10 cellular contexts compared by ENCODE assay signal in genomic region chr12:85155791-85156190, GRCh38.
DNase-seq lines count a peak whose midpoint lies in the region; ATAC-seq lines count a peak whose summit lies in the region.
"Had no signal": no experiment of that assay in that cellular context is flagged by ENCODE, and none has a peak within 500 bp of the region (broad histone marks: within the 10 kb centered on the region; RNA-seq: fewer than 3 reads in every experiment).

No MANE protein-coding gene starts in this region.

- H3K27ac Mint-ChIP-seq in naive thymus-derived CD4-positive, alpha-beta T cell = no peak overlapping the region
- H3K27ac Mint-ChIP-seq: stimulated activated naive CD8-positive, alpha-beta T cell treated with anti-CD3 and anti-CD28 coated beads, Interleukin-15, amount 100 ng/mL, for 72 hours had no signal

- H3K9me3 Mint-ChIP-seq in naive thymus-derived CD4-positive, alpha-beta T cell = peaks cover 0 to 5% (median 0%) of the 10 kb centered on the region in 11 donors
- H3K9me3 Mint-ChIP-seq: stimulated activated naive CD8-positive, alpha-beta T cell treated with anti-CD3 and anti-CD28 coated beads, Interleukin-15, amount 100 ng/mL, for 72 hours had no signal

- DNase-seq in NCI-H1694 treated with DMSO at 0.1 percent for 48 hours (lab: John Stamatoyannopoulos, UW) (peak; percentile 4), NCI-H1694 (lab: John Stamatoyannopoulos, UW) (no peak), NCI-H748 treated with DMSO at 0.1 percent for 48 hours (lab: John Stamatoyannopoulos, UW) (peak; percentile 32), dermis microvascular lymphatic vessel endothelial cell (ENCODE audit: low read depth in 2 of 2) (peak; percentile 30 to 61), renal cortical epithelial cell (ENCODE audit: low read depth) (peak; percentile 47), GOT3 (lab: John Stamatoyannopoulos, UW) (no peak)
- DNase-seq in naive thymus-derived CD4-positive, alpha-beta T cell = no peak
- DNase-seq: stimulated activated naive CD8-positive, alpha-beta T cell treated with anti-CD3 and anti-CD28 coated beads, Interleukin-15, amount 100 ng/mL, for 72 hours; SW 1271 had no signal

- ATAC-seq in naive thymus-derived CD4-positive, alpha-beta T cell = no peak
- ATAC-seq in HG02870 (IDR thresholded peaks at IDR 0.05; ENCODE audit: unreplicated experiment) = no peak
- ATAC-seq: stimulated activated naive CD8-positive, alpha-beta T cell treated with anti-CD3 and anti-CD28 coated beads, Interleukin-15, amount 100 ng/mL, for 72 hours had no signal

- no peaks in the 10 kb centered on the region for H3K36me3 Mint-ChIP-seq in naive thymus-derived CD4-positive, alpha-beta T cell

- H3K4me1 Mint-ChIP-seq in naive thymus-derived CD4-positive, alpha-beta T cell = no peaks in the 10 kb centered on the region
- H3K4me1 Mint-ChIP-seq: stimulated activated naive CD8-positive, alpha-beta T cell treated with anti-CD3 and anti-CD28 coated beads, Interleukin-15, amount 100 ng/mL, for 72 hours had no signal

- intact Hi-C loops in naive thymus-derived CD4-positive, alpha-beta T cell (cut with micrococcal nuclease) = no loop called here

- POLR2A ChIA-PET in naive thymus-derived CD4-positive, alpha-beta T cell (lab: Charles Lee) = no interaction called here

- no peak overlapping the region for H3K4me3 Mint-ChIP-seq in naive thymus-derived CD4-positive, alpha-beta T cell
- H3K4me3 Mint-ChIP-seq: stimulated activated naive CD8-positive, alpha-beta T cell treated with anti-CD3 and anti-CD28 coated beads, Interleukin-15, amount 100 ng/mL, for 72 hours had no signal

- H3K9me3 ChIP-seq in naive thymus-derived CD4-positive, alpha-beta T cell (ENCODE audit: control insufficient read depth in 2 of 3, low read length in 3 of 3) = no peaks in the 10 kb centered on the region

- no peaks in the 10 kb centered on the region for H3K27me3 ChIP-seq in naive thymus-derived CD4-positive, alpha-beta T cell (ENCODE audit: control insufficient read depth in 2 of 2, insufficient read depth in 2 of 2, low read length in 2 of 2)

- H3K27ac ChIP-seq in naive thymus-derived CD4-positive, alpha-beta T cell (ENCODE audit: low read depth, low read length) = no peak overlapping the region

- no peaks in the 10 kb centered on the region for H3K27me3 Mint-ChIP-seq in naive thymus-derived CD4-positive, alpha-beta T cell
- H3K27me3 Mint-ChIP-seq: stimulated activated naive CD8-positive, alpha-beta T cell treated with anti-CD3 and anti-CD28 coated beads, Interleukin-15, amount 100 ng/mL, for 72 hours had no signal

- no peak overlapping the region for H3K4me3 ChIP-seq in naive thymus-derived CD4-positive, alpha-beta T cell (ENCODE audit: low read length)

- H3K4me1 ChIP-seq in naive thymus-derived CD4-positive, alpha-beta T cell (ENCODE audit: control insufficient read depth in 2 of 2, insufficient read depth in 2 of 2, low read length in 2 of 2) = no peaks in the 10 kb centered on the region

- CTCF ChIA-PET in naive thymus-derived CD4-positive, alpha-beta T cell (lab: Charles Lee) = no interaction called here

- H3K36me3 ChIP-seq in naive thymus-derived CD4-positive, alpha-beta T cell (ENCODE audit: control insufficient read depth in 2 of 3, insufficient read depth in 3 of 3, low read length in 3 of 3) = no peaks in the 10 kb centered on the region

Comparison
In these comparisons a context has a peak if more than half of its experiments do, and no peak if none do; other contexts are left out.
1. DNase-seq: peak in NCI-H1694 treated with DMSO at 0.1 percent for 48 hours (single experiment), NCI-H748 treated with DMSO at 0.1 percent for 48 hours (single experiment), dermis microvascular lymphatic vessel endothelial cell (2 of 2) and renal cortical epithelial cell (single experiment); none in NCI-H1694 (single experiment), naive thymus-derived CD4-positive, alpha-beta T cell (0 of 9) and GOT3 (single experiment).